In genomic region chr3:54988302-54989022, GRCh38 we compare ENCODE assay signal across 9 cellular contexts.
DNase-seq lines count a peak whose midpoint lies in the region; ATAC-seq and TF ChIP-seq lines count a peak whose summit lies in the region.
"Had no signal": no experiment of that assay in that cellular context is flagged by ENCODE, and none has a peak within 500 bp of the region (broad histone marks: within the 10 kb centered on the region; RNA-seq: fewer than 3 reads in every experiment).

No MANE protein-coding gene starts in this region.

- H3K9me3 Mint-ChIP-seq in activated CD4-positive, alpha-beta memory T cell treated with anti-CD3 and anti-CD28 coated beads for 36 hours: no peaks in the 10 kb centered on the region

- H3K27me3 Mint-ChIP-seq in activated CD4-positive, alpha-beta memory T cell treated with anti-CD3 and anti-CD28 coated beads for 36 hours: no peaks in the 10 kb centered on the region

- POLR2A ChIA-PET in activated CD4-positive, alpha-beta memory T cell treated with anti-CD3 and anti-CD28 coated beads for 36 hours (lab: Charles Lee): interaction anchor here (0.6 kb wide), 1 partner anchor 219 kb away, joined by 3 read pairs; no protein-coding TSS in a partner anchor

- H3K36me3 ChIP-seq in heart left ventricle: no peaks in the 10 kb centered on the region
- no peaks in the 10 kb centered on the region for H3K36me3 ChIP-seq in sigmoid colon

- TF ChIP-seq POLR2A in heart left ventricle (IDR thresholded peaks at IDR 0.05) (no peak), sigmoid colon (IDR thresholded peaks at IDR 0.05) (no peak)

- no peak overlapping the region for H3K4me3 Mint-ChIP-seq in activated CD4-positive, alpha-beta memory T cell treated with anti-CD3 and anti-CD28 coated beads for 36 hours

- H3K27ac Mint-ChIP-seq in activated CD4-positive, alpha-beta memory T cell treated with anti-CD3 and anti-CD28 coated beads for 36 hours: no peak overlapping the region

- intact Hi-C loops in heart left ventricle (cut with DNase I) (no loop called here), sigmoid colon (cut with DNase I) (no loop called here)
- intact Hi-C loops in activated CD4-positive, alpha-beta memory T cell treated with anti-CD3 and anti-CD28 coated beads for 36 hours (cut with micrococcal nuclease): no loop called here

- no peaks in the 10 kb centered on the region for H3K36me3 Mint-ChIP-seq in activated CD4-positive, alpha-beta memory T cell treated with anti-CD3 and anti-CD28 coated beads for 36 hours

- no peaks in the 10 kb centered on the region for H3K4me1 Mint-ChIP-seq in activated CD4-positive, alpha-beta memory T cell treated with anti-CD3 and anti-CD28 coated beads for 36 hours (ENCODE audit: low read depth)

- peak overlapping the region in 4 of 12 donors; percentile 28 to 78 (median 50) for H3K27ac ChIP-seq in heart left ventricle
- H3K27ac ChIP-seq in sigmoid colon: peak overlapping the region; percentile 21 to 62 (median 49)

- DNase-seq in GM03348 (ENCODE audit: low spot score) (peak; percentile 67), SKM-1 (lab: John Stamatoyannopoulos, UW; ENCODE audit: unreplicated experiment) (peak; percentile 24), heart left ventricle (peak in 4 of 5 donors; percentile 42 to 73 (median 44)), sigmoid colon (peak; percentile 77), NCI-H187 (lab: John Stamatoyannopoulos, UW) (no peak), NCI-H2081 treated with DMSO at 0.1 percent for 48 hours (lab: John Stamatoyannopoulos, UW) (no peak)
- DNase-seq in activated CD4-positive, alpha-beta memory T cell treated with anti-CD3 and anti-CD28 coated beads for 36 hours: no peak
- DNase-seq: cortex of kidney had no signal

- H3K9me3 ChIP-seq in heart left ventricle (no peaks in the 10 kb centered on the region), sigmoid colon (no peaks in the 10 kb centered on the region)

- peaks cover 0 to 42% (median 10%) of the 10 kb centered on the region in 12 donors for H3K4me1 ChIP-seq in heart left ventricle
- peaks cover 0 to 38% (median 26%) of the 10 kb centered on the region in 4 donors for H3K4me1 ChIP-seq in sigmoid colon

- CTCF ChIA-PET in activated CD4-positive, alpha-beta memory T cell treated with anti-CD3 and anti-CD28 coated beads for 36 hours (lab: Charles Lee): no interaction called here

- H3K4me3 ChIP-seq in heart left ventricle: no peak overlapping the region
- no peak overlapping the region for H3K4me3 ChIP-seq in sigmoid colon

- no peak for TF ChIP-seq EP300 in sigmoid colon (IDR thresholded peaks at IDR 0.05)

- ATAC-seq in heart left ventricle (peak; percentile 71 to 86 (median 79)), HG03135 (IDR thresholded peaks at IDR 0.05; ENCODE audit: unreplicated experiment) (no peak)

- 46 to 55% (median 48%) methylated on average over 5 of the region's 5 CpGs for WGBS in heart left ventricle, 4 donors
- 48 to 69% methylated on average over 5 of the region's 5 CpGs for WGBS in sigmoid colon, 2 donors

- H3K27me3 ChIP-seq in heart left ventricle: no peaks in the 10 kb centered on the region
- H3K27me3 ChIP-seq in sigmoid colon: no peaks in the 10 kb centered on the region

- TF ChIP-seq CTCF in heart left ventricle (IDR thresholded peaks at IDR 0.05) (no peak), sigmoid colon (IDR thresholded peaks at IDR 0.05) (no peak)

Comparison
In these comparisons a context has a peak if more than half of its experiments do, and no peak if none do; other contexts are left out.
1. DNase-seq: peak in GM03348 (single experiment), SKM-1 (single experiment), heart left ventricle (4 of 5) and sigmoid colon (single experiment); none in NCI-H187 (0 of 2), activated CD4-positive, alpha-beta memory T cell treated with anti-CD3 and anti-CD28 coated beads for 36 hours (single experiment) and NCI-H2081 treated with DMSO at 0.1 percent for 48 hours (single experiment).